Comparison of ENCODE assay signal across 12 cellular contexts in genomic region chr17:55286681-55287589, GRCh38. TPM values are rescaled to one million over a fixed set of nuclear protein-coding genes. Genes with fewer than 3 reads are reported as not detected.
DNase-seq lines count a peak whose midpoint lies in the region; ATAC-seq, FAIRE-seq and TF ChIP-seq lines count a peak whose summit lies in the region.
"Had no signal": no experiment of that assay in that cellular context is flagged by ENCODE, and none has a peak within 500 bp of the region (broad histone marks: within the 10 kb centered on the region; RNA-seq: fewer than 3 reads in every experiment).

No MANE protein-coding gene starts in this region.

- TF ChIP-seq CTCF in heart right ventricle (IDR thresholded peaks at IDR 0.05) (no peak), choroid plexus epithelial cell (conservative IDR thresholded peaks at IDR 0.05; ENCODE audit: low read depth, low read length) (no peak), HepG2 (CRISPR knock-in tag; IDR thresholded peaks at IDR 0.05) (no peak; the same call in 1 of the 2 replicates), testis (IDR thresholded peaks at IDR 0.05) (no peak)

- BruUV-seq in HepG2 (replicated peaks; lab: Mats Ljungman, UMichigan) = no TSS peak

- TF ChIP-seq POLR2A in HepG2 (IDR thresholded peaks at IDR 0.05; ENCODE audit: insufficient read depth in 1 of 2, low read depth in 2 of 2, low read length in 2 of 2) = peak in 1 of 2 experiments; percentile 56; a peak in 3 of 4 replicates
- TF ChIP-seq POLR2A in testis (IDR thresholded peaks at IDR 0.05) = no peak

- TF ChIP-seq RAD21 in HepG2 (CRISPR knock-in tag; IDR thresholded peaks at IDR 0.05) = no peak; the same call in none of the 2 replicates

- peak overlapping the region; percentile 87 for H3K4me2 ChIP-seq in HepG2 (ENCODE audit: low read depth, low read length)
- H3K4me2 ChIP-seq: KMS-11 had no signal

- in situ Hi-C loops in HepG2 (cut with HindIII; ENCODE audit: extremely low pct_ligation_motif_present, low pct_unique_long_range_greater_than_20kb) = no loop called here

- FAIRE-seq in HepG2 (lab: Jason Lieb, UNC) = peak; percentile 80

- H3K9ac ChIP-seq in HepG2 (ENCODE audit: insufficient read depth, low read depth, low read length) = peak overlapping the region; percentile 84
- H3K9ac ChIP-seq: KMS-11 had no signal

- H3K27me3 ChIP-seq in heart right ventricle (no peaks in the 10 kb centered on the region), HepG2 (ENCODE audit: control insufficient read depth in 1 of 2, insufficient read depth in 2 of 2, low read length in 2 of 2) (no peaks in the 10 kb centered on the region), testis (no peaks in the 10 kb centered on the region)

- intact Hi-C loops in heart right ventricle (cut with DNase I) = loop anchor here in 3 of 10 donors (2.0 to 10.0 kb wide), 3 partner anchors 14 to 438 kb away; partner anchors contain the start of genes MMD (in 2 of the 3) and TMEM100 (in 1 of the 3)
- intact Hi-C loops in left ventricle myocardium superior (cut with micrococcal nuclease) = no loop called here
- intact Hi-C loops in HepG2 (cut with micrococcal nuclease; ENCODE audit: unreplicated experiment) = loop anchor here (1.0 to 10.0 kb wide), 5 partner anchors 9 to 322 kb away; partner anchors contain the start of genes COX11 and STXBP4
- intact Hi-C loops in testis (cut with DNase I; ENCODE audit: low total_unique reads) = no loop called here

- no peak for ATAC-seq in heart right ventricle
- no peak for ATAC-seq in left ventricle myocardium superior
- peak; percentile 75 for ATAC-seq in HepG2
- no peak for ATAC-seq in stimulated activated naive CD8-positive, alpha-beta T cell treated with anti-CD3 and anti-CD28 coated beads, Interleukin-15, Interleukin-2, amounts not matched to agents 100 U/mL and 50 U/mL, for 24 hours
- no peak for ATAC-seq in GM18858 (IDR thresholded peaks at IDR 0.05; ENCODE audit: unreplicated experiment)
- ATAC-seq: activated T-helper 17 cell treated with anti-CD3 and anti-CD28 coated beads, Interleukin-2, amount 50 U/mL, for 72 hours had no signal

- H3K9me3 ChIP-seq in heart right ventricle (peaks cover 0 to 11% (median 0%) of the 10 kb centered on the region in 11 donors), HepG2 (ENCODE audit: low read length) (no peaks in the 10 kb centered on the region), testis (no peaks in the 10 kb centered on the region)

- DNase-seq in heart right ventricle (no peak), left ventricle myocardium superior (no peak), choroid plexus epithelial cell (ENCODE audit: low read depth) (peak; percentile 69), HepG2 (ENCODE audit: low spot score) (peak; percentile 100), NCI-H2081 treated with DMSO at 0.1 percent for 48 hours (lab: John Stamatoyannopoulos, UW) (no peak), testis (no peak)
- DNase-seq in stimulated activated naive CD8-positive, alpha-beta T cell treated with anti-CD3 and anti-CD28 coated beads, Interleukin-15, Interleukin-2, amounts not matched to agents 100 U/mL and 50 U/mL, for 24 hours = no peak
- DNase-seq: GDM1, NCI-H526 treated with DMSO at 0.1 percent for 48 hours had no signal

- peak; percentile 91 to 100 for TF ChIP-seq EP300 in HepG2 (IDR thresholded peaks at IDR 0.05; ENCODE audit: low read depth in 2 of 2, low read length in 2 of 2)
- peak; percentile 100 for TF ChIP-seq EP300 in HepG2 (CRISPR knock-in tag; IDR thresholded peaks at IDR 0.05; ENCODE audit: borderline replicate concordance)

- H2AFZ ChIP-seq in HepG2 (ENCODE audit: low read length) = no peak overlapping the region

- H3K4me1 ChIP-seq in heart right ventricle (peaks cover 19 to 86% (median 73%) of the 10 kb centered on the region in 9 donors), HepG2 (ENCODE audit: insufficient read depth, low read length) (peaks cover 100% of the 10 kb centered on the region), testis (peaks cover 39% of the 10 kb centered on the region)

- H3K4me3 ChIP-seq in heart right ventricle (no peak overlapping the region), choroid plexus epithelial cell (ENCODE audit: low read depth, low read length) (no peak overlapping the region), HepG2 (replicated peaks in 1 of 3; ENCODE audit: insufficient read depth in 1 of 3, low read depth in 2 of 3, low read length in 3 of 3) (peak overlapping the region in 1 of 3 experiments; percentile 42; a peak in 1 of 6 replicates), testis (no peak overlapping the region)

- POLR2A ChIA-PET in HepG2 (lab: Yijun Ruan, JAX) = interaction anchor here (1.0 to 12.4 kb wide), 19 partner anchors 11 to 218 kb away, joined by 3 to 626 read pairs (median 7); partner anchors contain the start of genes HLF and MMD

- H4K20me1 ChIP-seq in HepG2 (ENCODE audit: insufficient read depth, low read length) = peaks cover 5% of the 10 kb centered on the region; the same call in 1 of the 2 replicates

- CTCF ChIA-PET in HepG2 (lab: Yijun Ruan, JAX; ENCODE audit: low intra/inter-chr PET ratio, low total read pairs) = no interaction called here

- H3K27ac ChIP-seq in heart right ventricle = peak overlapping the region; percentile 54 to 94 (median 84)
- peak overlapping the region; percentile 98 for H3K27ac ChIP-seq in HepG2 (ENCODE audit: extremely low read length, insufficient read depth, low read length)
- H3K27ac ChIP-seq in testis = peak overlapping the region in 1 of 2 donors; percentile 89
- H3K27ac ChIP-seq: KMS-11 had no signal

- peaks cover 94% of the 10 kb centered on the region for H3K79me2 ChIP-seq in HepG2 (ENCODE audit: insufficient read depth, low read length)

- WGBS in heart right ventricle, 2 donors = 64 to 69% methylated on average over 3 of the region's 3 CpGs
- WGBS in HepG2 (ENCODE audit: low lambda C conversion rate) = 3% methylated on average over 3 of the region's 3 CpGs
- WGBS in testis, 2 donors = 76 to 83% methylated on average over 3 of the region's 3 CpGs

- H3K36me3 ChIP-seq in heart right ventricle (peaks cover 0 to 14% (median 0%) of the 10 kb centered on the region in 9 donors), HepG2 (replicated peaks in 1 of 2; ENCODE audit: control insufficient read depth in 1 of 2, insufficient read depth in 2 of 2, low read length in 2 of 2) (peaks cover 26 to 60% of the 10 kb centered on the region in 2 experiments), testis (ENCODE audit: low read depth, missing control alignments) (no peaks in the 10 kb centered on the region)

TF ChIP-seq in HepG2, 621 proteins besides CTCF, POLR2A, EP300 and RAD21 (continues in another document):
- TF ChIP-seq TARDBP (CRISPR knock-in tag; IDR thresholded peaks at IDR 0.05) (peak; percentile 99), ZNF773 (CRISPR knock-in tag; IDR thresholded peaks at IDR 0.05; ENCODE audit: borderline replicate concordance) (no peak), MYC (CRISPR knock-in tag; IDR thresholded peaks at IDR 0.05; ENCODE audit: borderline replicate concordance) (peak; percentile 76), RXRB (CRISPR knock-in tag; IDR thresholded peaks at IDR 0.05; ENCODE audit: borderline replicate concordance) (peak; percentile 99), REXO4 (CRISPR knock-in tag; IDR thresholded peaks at IDR 0.05; ENCODE audit: borderline replicate concordance) (no peak), CHD4 (IDR thresholded peaks at IDR 0.05; ENCODE audit: borderline replicate concordance, low read length) (no peak; the same call in 1 of the 2 replicates), ZNF674 (CRISPR knock-in tag; IDR thresholded peaks at IDR 0.05; ENCODE audit: low read depth) (no peak), MAF1 (CRISPR knock-in tag; IDR thresholded peaks at IDR 0.05; ENCODE audit: borderline replicate concordance) (peak; percentile 39; the same call in 1 of the 2 replicates), CBX5 (CRISPR knock-in tag; IDR thresholded peaks at IDR 0.05; ENCODE audit: borderline replicate concordance) (peak; percentile 56; the same call in 1 of the 2 replicates)

RNA-seq across cellular contexts. Expression of gene HLF, which starts 22.2 kb away (rescaled TPM):
- 10 to 100 TPM; 11.2 to 42.5 (median 31.3) TPM for total RNA-seq in heart right ventricle
- 1 to 10 TPM; 4.1 to 4.4 TPM for polyA plus RNA-seq in heart right ventricle
- 38.8 TPM for total RNA-seq in left ventricle myocardium superior
- total RNA-seq in HepG2 (2016; rRNA removed; fragmentation: Illumina TruSeq; extraction: Trizol) = 197 and 202 TPM in 2 replicates
- 34.5 and 39.5 TPM in 2 replicates for total RNA-seq in HepG2 (2016; cell fraction: cytosol; rRNA removed; fragmentation: Illumina TruSeq; extraction: Trizol; ENCODE audit: low read depth)
- 175 and 198 TPM in 2 replicates for total RNA-seq in HepG2 (2016; cell fraction: insoluble cytoplasmic fraction; rRNA removed; fragmentation: Illumina TruSeq; extraction: Trizol)
- 156 and 157 TPM in 2 replicates for total RNA-seq in HepG2 (2016; cell fraction: membrane; rRNA removed; fragmentation: Illumina TruSeq; extraction: Trizol)
- total RNA-seq in HepG2 (2016; cell fraction: nucleus; rRNA removed; fragmentation: Illumina TruSeq; extraction: Trizol) = 187 and 216 TPM in 2 replicates
- polyA plus RNA-seq in HepG2 (2011; rRNA removed) = 346 and 353 TPM in 2 replicates
- polyA plus RNA-seq in HepG2 (2011; cell fraction: cytosol; rRNA removed) = 266 and 275 TPM in 2 replicates
- polyA plus RNA-seq in HepG2 (2011; cell fraction: nucleus; rRNA removed) = 442 and 465 TPM in 2 replicates
- polyA plus RNA-seq in HepG2 (2012) = 217 and 233 TPM in 2 replicates
- polyA plus RNA-seq in HepG2 (2016; cell fraction: cytosol; fragmentation: Illumina TruSeq; extraction: Trizol; ENCODE audit: low read depth) = 21.4 and 26.2 TPM in 2 replicates
- polyA plus RNA-seq in HepG2 (2016; cell fraction: insoluble cytoplasmic fraction; fragmentation: Illumina TruSeq; extraction: Trizol; ENCODE audit: low read depth) = 217 and 237 TPM in 2 replicates
- polyA plus RNA-seq in HepG2 (2016; cell fraction: membrane; fragmentation: Illumina TruSeq; extraction: Trizol; ENCODE audit: low read depth) = 106 and 107 TPM in 2 replicates
- polyA plus RNA-seq in HepG2 (2016; cell fraction: nucleus; fragmentation: Illumina TruSeq; extraction: Trizol; ENCODE audit: insufficient read depth, low read depth) = 258 and 265 TPM in 2 replicates
- 1.0 and 1,188 TPM in 2 replicates for polyA minus RNA-seq in HepG2 (2011; rRNA and poly(A)+ RNA removed; ENCODE audit: low replicate concordance)
- polyA minus RNA-seq in HepG2 (2011; cell fraction: cytosol; rRNA and poly(A)+ RNA removed) = 240 and 275 TPM in 2 replicates
- 508 and 622 TPM in 2 replicates for polyA minus RNA-seq in HepG2 (2011; cell fraction: nucleus; rRNA and poly(A)+ RNA removed)
- total RNA-seq in testis = 10 to 100 TPM; 14.5 to 23.4 TPM
- polyA plus RNA-seq in testis (ENCODE audit: insufficient read depth, low read depth, low replicate concordance) = 7.0 TPM

Comparison
In these comparisons a context has a peak if more than half of its experiments do, and no peak if none do; other contexts are left out.
1. DNase-seq: peak in choroid plexus epithelial cell (single experiment) and HepG2 (single experiment); none in heart right ventricle (0 of 2), left ventricle myocardium superior (single experiment), stimulated activated naive CD8-positive, alpha-beta T cell treated with anti-CD3 and anti-CD28 coated beads, Interleukin-15, Interleukin-2, amounts not matched to agents 100 U/mL and 50 U/mL, for 24 hours (single experiment), NCI-H2081 treated with DMSO at 0.1 percent for 48 hours (single experiment) and testis (single experiment).